In genomic region chr11:61270354-61271070, GRCh38 we compare ENCODE assay signal across 21 cellular contexts. TPM values are rescaled to one million over a fixed set of nuclear protein-coding genes. Genes with fewer than 3 reads are reported as not detected.
A peak's percentile ranks its signal among the peaks of the same experiment; 100 is the strongest.
DNase-seq lines count a peak whose midpoint lies in the region; ATAC-seq, FAIRE-seq and TF ChIP-seq lines count a peak whose summit lies in the region.
"Had no signal": no experiment of that assay in that cellular context is flagged by ENCODE, and none has a peak within 500 bp of the region (broad histone marks: within the 10 kb centered on the region; RNA-seq: fewer than 3 reads in every experiment).

No MANE protein-coding gene starts in this region.

- TF ChIP-seq CTCF in K562 (IDR thresholded peaks at IDR 0.05 in 2 of 3, conservative IDR thresholded peaks at IDR 0.05 in 1 of 3; ENCODE audit: insufficient read depth in 2 of 3, low read depth in 1 of 3, low read length in 3 of 3) (no peak), testis (IDR thresholded peaks at IDR 0.05) (no peak)

- H4K91ac ChIP-seq in mesenchymal stem cell (ENCODE audit: low read length) = no peak overlapping the region

- H3K9me3 ChIP-seq in K562 (replicated peaks; ENCODE audit: control insufficient read depth, insufficient read depth, low read depth, low read length) (no peaks in the 10 kb centered on the region), mesenchymal stem cell (ENCODE audit: control insufficient read depth, low read length) (no peaks in the 10 kb centered on the region), testis (no peaks in the 10 kb centered on the region)

- H2AFZ ChIP-seq in K562 (ENCODE audit: low read depth, low read length) = no peak overlapping the region
- no peak overlapping the region for H2AFZ ChIP-seq in mesenchymal stem cell (ENCODE audit: low read depth, low read length)
- H2AFZ ChIP-seq: neural progenitor cell had no signal

- peaks cover 7% of the 10 kb centered on the region for H3K4me1 Mint-ChIP-seq in activated CD4-positive, alpha-beta T cell treated with anti-CD3 and anti-CD28 coated beads, Interleukin-2, amount 10 ng/mL, durations not matched to agents 7 days and 5 days
- H3K4me1 Mint-ChIP-seq: neural progenitor cell, T-cell had no signal

- no TSS peak for BruUV-seq in K562 (replicated peaks; lab: Mats Ljungman, UMichigan)

- no peak overlapping the region for H2BK120ac ChIP-seq in mesenchymal stem cell (ENCODE audit: low read depth, low read length)

- H3K4me3 Mint-ChIP-seq in activated CD4-positive, alpha-beta T cell treated with anti-CD3 and anti-CD28 coated beads, Interleukin-2, amount 10 ng/mL, durations not matched to agents 7 days and 5 days = no peak overlapping the region
- H3K4me3 Mint-ChIP-seq: neural progenitor cell, T-cell had no signal

- H3K4me3 ChIP-seq in K562 = no peak overlapping the region
- no peak overlapping the region for H3K4me3 ChIP-seq in mesenchymal stem cell (ENCODE audit: insufficient read depth in 1 of 2, low read depth in 1 of 2, low read length in 2 of 2)
- no peak overlapping the region for H3K4me3 ChIP-seq in testis
- H3K4me3 ChIP-seq: neural progenitor cell had no signal

- DNase-seq in activated CD4-positive, alpha-beta T cell treated with anti-CD3 and anti-CD28 coated beads, Interleukin-2, amount 10 ng/mL, durations not matched to agents 7 days and 5 days = no peak
- no peak for DNase-seq in activated CD4-positive, alpha-beta T cell treated with anti-CD3 and anti-CD28 coated beads for 4 hours
- DNase-seq in H54 (ENCODE audit: insufficient read length, low spot score) (peak; percentile 42), K562 (ENCODE audit: extremely low read depth in 1 of 4, low spot score in 3 of 4) (no peak), mesenchymal stem cell (peak; percentile 21), NCI-H524 (lab: John Stamatoyannopoulos, UW) (no peak), testis (no peak)
- DNase-seq: DMS 273 treated with DMSO at 0.1 percent for 48 hours, NCI-H1694, NCI-H510A treated with DMSO at 0.1 percent for 48 hours, T-cell had no signal

- H3K27ac ChIP-seq in K562 (ENCODE audit: extremely low read depth, low read depth, low read length) (no peak overlapping the region), mesenchymal stem cell (ENCODE audit: low read length, poor library complexity, severe bottlenecking) (no peak overlapping the region), testis (no peak overlapping the region)
- H3K27ac ChIP-seq: KMS-11, neural progenitor cell had no signal

- no peaks in the 10 kb centered on the region for H3K36me3 Mint-ChIP-seq in activated CD4-positive, alpha-beta T cell treated with anti-CD3 and anti-CD28 coated beads, Interleukin-2, amount 10 ng/mL, durations not matched to agents 7 days and 5 days (ENCODE audit: low read depth)
- H3K36me3 Mint-ChIP-seq: neural progenitor cell, T-cell had no signal

- POLR2A ChIA-PET in activated CD4-positive, alpha-beta T cell treated with anti-CD3 and anti-CD28 coated beads, Interleukin-2, amount 10 ng/mL, durations not matched to agents 7 days and 5 days (lab: Charles Lee) = no interaction called here
- POLR2A ChIA-PET in K562 (lab: Yijun Ruan, JAX) = interaction anchor here (0.6 to 1.4 kb wide), 3 partner anchors 10 to 108 kb away, joined by 4 to 5 read pairs (median 5); no protein-coding TSS in a partner anchor

- H3K4me2 ChIP-seq in K562 (ENCODE audit: insufficient read depth, low read length) = no peak overlapping the region
- H3K4me2 ChIP-seq in mesenchymal stem cell (ENCODE audit: low read length, poor library complexity, severe bottlenecking) = no peak overlapping the region
- H3K4me2 ChIP-seq: KMS-11, neural progenitor cell had no signal

- peaks cover 15 to 30% of the 10 kb centered on the region in 2 experiments; a peak in 4 of 5 replicates for H3K4me1 ChIP-seq in K562 (replicated peaks in 1 of 2; ENCODE audit: control insufficient read depth in 2 of 2, insufficient read depth in 2 of 2, low read length in 2 of 2)
- H3K4me1 ChIP-seq in mesenchymal stem cell (ENCODE audit: control insufficient read depth, insufficient read depth, low read depth, low read length) = peaks cover 5% of the 10 kb centered on the region
- H3K4me1 ChIP-seq in testis = no peaks in the 10 kb centered on the region
- H3K4me1 ChIP-seq: neural progenitor cell had no signal

- H4K8ac ChIP-seq in mesenchymal stem cell (ENCODE audit: low read length) = no peak overlapping the region

- no peak overlapping the region for H3K23ac ChIP-seq in mesenchymal stem cell (ENCODE audit: low read length in 2 of 2)

- H2BK12ac ChIP-seq in mesenchymal stem cell (ENCODE audit: low read length in 2 of 2) = no peak overlapping the region

- H3K9ac ChIP-seq in K562 (ENCODE audit: insufficient read depth in 1 of 2, low read depth in 2 of 2, low read length in 2 of 2) = no peak overlapping the region
- H3K9ac ChIP-seq in mesenchymal stem cell (ENCODE audit: low read length) = peak overlapping the region; percentile 67
- H3K9ac ChIP-seq: KMS-11, neural progenitor cell had no signal

- CTCF ChIA-PET in activated CD4-positive, alpha-beta T cell treated with anti-CD3 and anti-CD28 coated beads, Interleukin-2, amount 10 ng/mL, durations not matched to agents 7 days and 5 days (lab: Charles Lee) = interaction anchor here (0.6 to 1.6 kb wide), 9 partner anchors 10 to 440 kb away, joined by 3 to 5 read pairs (median 3); partner anchors contain the start of genes DDB1, TKFC and VWCE
- CTCF ChIA-PET in K562 (lab: Yijun Ruan, JAX; ENCODE audit: low intra/inter-chr PET ratio) = no interaction called here

- TF ChIP-seq POLR2A in H54 (IDR thresholded peaks at IDR 0.05; ENCODE audit: low read depth, low read length) = no peak
- TF ChIP-seq POLR2A in K562 (conservative IDR thresholded peaks at IDR 0.05) = no peak
- no peak for TF ChIP-seq POLR2A in testis (IDR thresholded peaks at IDR 0.05)

- no peak overlapping the region for H3K4ac ChIP-seq in mesenchymal stem cell (ENCODE audit: low read depth in 1 of 2, low read length in 2 of 2)

- no peak overlapping the region for H2BK15ac ChIP-seq in mesenchymal stem cell (ENCODE audit: low read depth, poor library complexity, severe bottlenecking)

- peak overlapping the region; percentile 59 for H3K27ac Mint-ChIP-seq in activated CD4-positive, alpha-beta T cell treated with anti-CD3 and anti-CD28 coated beads, Interleukin-2, amount 10 ng/mL, durations not matched to agents 7 days and 5 days
- H3K27ac Mint-ChIP-seq: neural progenitor cell, T-cell had no signal

- 33% methylated on average over 6 of the region's 7 CpGs for WGBS in K562 (ENCODE audit: insufficient coverage, low coverage, missing lambda C conversion rate)
- WGBS in mesenchymal stem cell = 90% methylated on average over 5 of the region's 7 CpGs
- 88 to 94% methylated on average over 7 of the region's 7 CpGs for WGBS in testis, 2 donors

- ATAC-seq in K562 (no peak), HG03095 (IDR thresholded peaks at IDR 0.05; ENCODE audit: unreplicated experiment) (no peak)
- ATAC-seq: T-cell had no signal

- in situ Hi-C loops in K562 (cut with MboI) = no loop called here

- no peak overlapping the region for H2AK5ac ChIP-seq in mesenchymal stem cell (ENCODE audit: low read length, severe bottlenecking)

- H3K27me3 ChIP-seq in K562 (ENCODE audit: control insufficient read depth in 2 of 2, insufficient read depth in 2 of 2, low read length in 2 of 2) (no peaks in the 10 kb centered on the region), mesenchymal stem cell (ENCODE audit: control insufficient read depth in 1 of 2, insufficient read depth in 1 of 2, low read length in 2 of 2) (no peaks in the 10 kb centered on the region), testis (no peaks in the 10 kb centered on the region)
- H3K27me3 ChIP-seq: neural progenitor cell had no signal

- no peaks in the 10 kb centered on the region for H4K20me1 ChIP-seq in K562 (replicated peaks; ENCODE audit: control insufficient read depth, insufficient read depth, low read length)

- H2BK5ac ChIP-seq in mesenchymal stem cell (ENCODE audit: low read depth, low read length, poor library complexity, severe bottlenecking) = no peak overlapping the region

- FAIRE-seq in H54 (lab: Jason Lieb, UNC) = no peak
- peak; percentile 15 for FAIRE-seq in K562 (lab: Jason Lieb, UNC)
- FAIRE-seq: endometrium, RCC 7860 had no signal

- no peaks in the 10 kb centered on the region for H3K79me2 ChIP-seq in K562 (ENCODE audit: control insufficient read depth, insufficient read depth, low read length)

- no peak overlapping the region for H3K14ac ChIP-seq in mesenchymal stem cell (ENCODE audit: low read length in 2 of 2)

- no peak for TF ChIP-seq EP300 in K562 (IDR thresholded peaks at IDR 0.05; ENCODE audit: low read length)

- no peaks in the 10 kb centered on the region for H3K36me3 ChIP-seq in K562 (ENCODE audit: control insufficient read depth, insufficient read depth, low read length)
- peaks cover 40 to 56% of the 10 kb centered on the region in 2 experiments for H3K36me3 ChIP-seq in mesenchymal stem cell (ENCODE audit: control insufficient read depth in 1 of 2, insufficient read depth in 2 of 2, low read depth in 1 of 2, low read length in 2 of 2)
- H3K36me3 ChIP-seq in testis (ENCODE audit: low read depth, missing control alignments) = no peaks in the 10 kb centered on the region
- H3K36me3 ChIP-seq: neural progenitor cell had no signal

- no peaks in the 10 kb centered on the region for H3K79me1 ChIP-seq in mesenchymal stem cell (replicated peaks; ENCODE audit: low read length, poor library complexity, severe bottlenecking)

- intact Hi-C loops in K562 (cut with micrococcal nuclease) (no loop called here), testis (cut with DNase I; ENCODE audit: low total_unique reads) (no loop called here)

- no peaks in the 10 kb centered on the region for H3K27me3 Mint-ChIP-seq in activated CD4-positive, alpha-beta T cell treated with anti-CD3 and anti-CD28 coated beads, Interleukin-2, amount 10 ng/mL, durations not matched to agents 7 days and 5 days

- no peak overlapping the region for H3K18ac ChIP-seq in mesenchymal stem cell (ENCODE audit: low read depth in 1 of 2, low read length in 2 of 2)

- no peaks in the 10 kb centered on the region for H3K9me1 ChIP-seq in K562 (ENCODE audit: control insufficient read depth, insufficient read depth, low read length)

- H3K9me3 Mint-ChIP-seq in activated CD4-positive, alpha-beta T cell treated with anti-CD3 and anti-CD28 coated beads, Interleukin-2, amount 10 ng/mL, durations not matched to agents 7 days and 5 days = no peaks in the 10 kb centered on the region
- H3K9me3 Mint-ChIP-seq: neural progenitor cell, T-cell had no signal

- no peak for TF ChIP-seq RAD21 in K562 (CRISPR knock-in tag; conservative IDR thresholded peaks at IDR 0.05 in 1 of 2, IDR thresholded peaks at IDR 0.05 in 1 of 2)

RNA-seq across cellular contexts. Expression of gene VWCE, which starts 24.6 kb away (rescaled TPM):
- 1 to 10 TPM; 1.6 to 1.7 TPM for total RNA-seq in activated CD4-positive, alpha-beta T cell treated with anti-CD3 and anti-CD28 coated beads, Interleukin-2, amount 10 ng/mL, durations not matched to agents 7 days and 5 days
- 6.5 and 15.9 TPM in 2 replicates for total RNA-seq in K562 (2011; cell fraction: chromatin; rRNA removed; ENCODE audit: low replicate concordance)
- total RNA-seq in K562 (2011; cell fraction: nucleolus; rRNA removed) = 6.2 and 7.8 TPM in 2 replicates
- 7.5 and 7.9 TPM in 2 replicates for total RNA-seq in K562 (2011; cell fraction: nucleoplasm; rRNA removed)
- total RNA-seq in K562 (2014; rRNA removed) = 0.32 and 0.41 TPM in 2 replicates
- total RNA-seq in K562 (2014; rRNA removed; fragmentation: Illumina TruSeq; extraction: Trizol) = 0.26 and 0.36 TPM in 2 replicates
- 0.38 and 0.65 TPM in 2 replicates for total RNA-seq in K562 (2015; rRNA removed; fragmentation: Illumina TruSeq; extraction: Trizol)
- 0.74 and 1.1 TPM in 2 replicates for total RNA-seq in K562 (2021)
- polyA plus RNA-seq in K562 (2011; rRNA removed) = 0.60 and 0.89 TPM in 2 replicates
- polyA plus RNA-seq in K562 (2011; cell fraction: cytosol; rRNA removed) = 0.73 and 1.1 TPM in 2 replicates
- polyA plus RNA-seq in K562 (2011; cell fraction: nucleus; rRNA removed) = 3.0 and 3.8 TPM in 2 replicates
- polyA plus RNA-seq in K562 (2012) = 0.82 and 1.8 TPM in 2 replicates
- polyA plus RNA-seq in K562 (2014; fragmentation: Illumina TruSeq; extraction: Trizol) = 0.48 and 0.67 TPM in 2 replicates
- polyA plus RNA-seq in K562 (2014; fragmentation: Nextera tagmentation; extraction: Ambion mirVana) = under 1 TPM in 1 of 2 experiments, not detected in 1; 0.06 TPM
- polyA plus RNA-seq in K562 (2014; rRNA removed) = 0.86 and 1.6 TPM in 2 replicates
- polyA minus RNA-seq in K562 (2011; rRNA and poly(A)+ RNA removed) = 0.46 and 0.57 TPM in 2 replicates
- polyA minus RNA-seq in K562 (2011; cell fraction: cytosol; rRNA and poly(A)+ RNA removed) = not detected in 2 replicates
- polyA minus RNA-seq in K562 (2011; cell fraction: nucleus; rRNA and poly(A)+ RNA removed) = 1.2 and 2.2 TPM in 2 replicates
- 0.65 TPM for polyA plus RNA-seq in mesenchymal stem cell (2013, experiment 1 of 2)
- 0.58 TPM for polyA plus RNA-seq in mesenchymal stem cell (2013, experiment 2 of 2)
- 10 to 100 TPM; 11.1 TPM for total RNA-seq in testis
- polyA plus RNA-seq in testis (ENCODE audit: insufficient read depth, low read depth, low replicate concordance) = 6.6 TPM

RNA-seq across cellular contexts. Expression of gene PGA5, which starts 29.5 kb away (rescaled TPM):
- not detected for total RNA-seq in activated CD4-positive, alpha-beta T cell treated with anti-CD3 and anti-CD28 coated beads, Interleukin-2, amount 10 ng/mL, durations not matched to agents 7 days and 5 days
- not detected in 2 replicates for total RNA-seq in K562 (2011; cell fraction: chromatin; rRNA removed; ENCODE audit: low replicate concordance)
- total RNA-seq in K562 (2011; cell fraction: nucleolus; rRNA removed) = not detected in 2 replicates
- total RNA-seq in K562 (2011; cell fraction: nucleoplasm; rRNA removed) = not detected in 2 replicates
- total RNA-seq in K562 (2014; rRNA removed) = not detected in 2 replicates
- not detected in 2 replicates for total RNA-seq in K562 (2014; rRNA removed; fragmentation: Illumina TruSeq; extraction: Trizol)
- not detected in 2 replicates for total RNA-seq in K562 (2015; rRNA removed; fragmentation: Illumina TruSeq; extraction: Trizol)
- not detected in 2 replicates for total RNA-seq in K562 (2021)
- not detected in 2 replicates for polyA plus RNA-seq in K562 (2011; rRNA removed)
- polyA plus RNA-seq in K562 (2011; cell fraction: cytosol; rRNA removed) = not detected in 2 replicates
- polyA plus RNA-seq in K562 (2011; cell fraction: nucleus; rRNA removed) = 0.20 TPM in 1 of 2 replicates, not detected in the other
- polyA plus RNA-seq in K562 (2012) = not detected in 2 replicates
- not detected in 2 replicates for polyA plus RNA-seq in K562 (2014; fragmentation: Illumina TruSeq; extraction: Trizol)
- polyA plus RNA-seq in K562 (2014; fragmentation: Nextera tagmentation; extraction: Ambion mirVana) = not detected
- polyA plus RNA-seq in K562 (2014; rRNA removed) = not detected in 2 replicates
- polyA minus RNA-seq in K562 (2011; rRNA and poly(A)+ RNA removed) = not detected in 2 replicates
- not detected in 2 replicates for polyA minus RNA-seq in K562 (2011; cell fraction: cytosol; rRNA and poly(A)+ RNA removed)
- not detected in 2 replicates for polyA minus RNA-seq in K562 (2011; cell fraction: nucleus; rRNA and poly(A)+ RNA removed)
- polyA plus RNA-seq in mesenchymal stem cell (2013, experiment 1 of 2) = not detected
- polyA plus RNA-seq in mesenchymal stem cell (2013, experiment 2 of 2) = not detected
- total RNA-seq in testis = under 1 TPM; 0.39 to 0.43 TPM
- polyA plus RNA-seq in testis (ENCODE audit: insufficient read depth, low read depth, low replicate concordance) = 1.5 TPM
- total RNA-seq: A673, cardiac septum, lung microvascular endothelial cell, skeletal muscle tissue, T-cell, temporal lobe had no signal

RNA-seq across cellular contexts. Expression of gene PGA4, which starts 48.4 kb away (rescaled TPM):
- not detected for total RNA-seq in activated CD4-positive, alpha-beta T cell treated with anti-CD3 and anti-CD28 coated beads, Interleukin-2, amount 10 ng/mL, durations not matched to agents 7 days and 5 days
- total RNA-seq in K562 (2011; cell fraction: chromatin; rRNA removed; ENCODE audit: low replicate concordance) = not detected in 2 replicates
- not detected in 2 replicates for total RNA-seq in K562 (2011; cell fraction: nucleolus; rRNA removed)
- not detected in 2 replicates for total RNA-seq in K562 (2011; cell fraction: nucleoplasm; rRNA removed)
- total RNA-seq in K562 (2014; rRNA removed) = not detected in 2 replicates
- not detected in 2 replicates for total RNA-seq in K562 (2014; rRNA removed; fragmentation: Illumina TruSeq; extraction: Trizol)
- total RNA-seq in K562 (2015; rRNA removed; fragmentation: Illumina TruSeq; extraction: Trizol) = not detected in 2 replicates
- not detected in 2 replicates for total RNA-seq in K562 (2021)
- not detected in 2 replicates for polyA plus RNA-seq in K562 (2011; rRNA removed)
- not detected in 2 replicates for polyA plus RNA-seq in K562 (2011; cell fraction: cytosol; rRNA removed)
- not detected in 2 replicates for polyA plus RNA-seq in K562 (2011; cell fraction: nucleus; rRNA removed)
- not detected in 2 replicates for polyA plus RNA-seq in K562 (2012)
- polyA plus RNA-seq in K562 (2014; fragmentation: Illumina TruSeq; extraction: Trizol) = not detected in 2 replicates
- not detected for polyA plus RNA-seq in K562 (2014; fragmentation: Nextera tagmentation; extraction: Ambion mirVana)
- polyA plus RNA-seq in K562 (2014; rRNA removed) = not detected in 2 replicates
- polyA minus RNA-seq in K562 (2011; rRNA and poly(A)+ RNA removed) = not detected in 2 replicates
- polyA minus RNA-seq in K562 (2011; cell fraction: cytosol; rRNA and poly(A)+ RNA removed) = not detected in 2 replicates
- not detected in 2 replicates for polyA minus RNA-seq in K562 (2011; cell fraction: nucleus; rRNA and poly(A)+ RNA removed)
- polyA plus RNA-seq in mesenchymal stem cell (2013, experiment 1 of 2) = not detected
- not detected for polyA plus RNA-seq in mesenchymal stem cell (2013, experiment 2 of 2)
- under 1 TPM in 1 of 2 donors, not detected in 1; 0.56 TPM for total RNA-seq in testis
- 7.2 TPM for polyA plus RNA-seq in testis (ENCODE audit: insufficient read depth, low read depth, low replicate concordance)
- total RNA-seq: A673, cardiac septum, lung microvascular endothelial cell, T-cell had no signal

Comparison
In these comparisons a context has a peak if more than half of its experiments do, and no peak if none do; other contexts are left out.
1. DNase-seq: peak in H54 (single experiment) and mesenchymal stem cell (single experiment); none in activated CD4-positive, alpha-beta T cell treated with anti-CD3 and anti-CD28 coated beads, Interleukin-2, amount 10 ng/mL, durations not matched to agents 7 days and 5 days (single experiment), activated CD4-positive, alpha-beta T cell treated with anti-CD3 and anti-CD28 coated beads for 4 hours (0 of 2), K562 (0 of 4), NCI-H524 (0 of 2) and testis (single experiment).